In genomic region chr15:50150349-50150748, GRCh38 we compare ENCODE assay signal across 1 cellular context.
TF ChIP-seq lines count a peak whose summit lies in the region.

No MANE protein-coding gene starts in this region.

TF ChIP-seq in GM23338, 12 proteins besides CTCF, POLR2A, EP300 and RAD21 (continued from another document):
- TF ChIP-seq ZNF462 (CRISPR knock-in tag; IDR thresholded peaks at IDR 0.05) (no peak), ZNF331 (CRISPR knock-in tag; IDR thresholded peaks at IDR 0.05; ENCODE audit: low read depth) (no peak)
TF ChIP-seq in GM23338: peak in this region for 0.
